8 cellular contexts compared by ENCODE assay signal in the genomic region with DNA sequence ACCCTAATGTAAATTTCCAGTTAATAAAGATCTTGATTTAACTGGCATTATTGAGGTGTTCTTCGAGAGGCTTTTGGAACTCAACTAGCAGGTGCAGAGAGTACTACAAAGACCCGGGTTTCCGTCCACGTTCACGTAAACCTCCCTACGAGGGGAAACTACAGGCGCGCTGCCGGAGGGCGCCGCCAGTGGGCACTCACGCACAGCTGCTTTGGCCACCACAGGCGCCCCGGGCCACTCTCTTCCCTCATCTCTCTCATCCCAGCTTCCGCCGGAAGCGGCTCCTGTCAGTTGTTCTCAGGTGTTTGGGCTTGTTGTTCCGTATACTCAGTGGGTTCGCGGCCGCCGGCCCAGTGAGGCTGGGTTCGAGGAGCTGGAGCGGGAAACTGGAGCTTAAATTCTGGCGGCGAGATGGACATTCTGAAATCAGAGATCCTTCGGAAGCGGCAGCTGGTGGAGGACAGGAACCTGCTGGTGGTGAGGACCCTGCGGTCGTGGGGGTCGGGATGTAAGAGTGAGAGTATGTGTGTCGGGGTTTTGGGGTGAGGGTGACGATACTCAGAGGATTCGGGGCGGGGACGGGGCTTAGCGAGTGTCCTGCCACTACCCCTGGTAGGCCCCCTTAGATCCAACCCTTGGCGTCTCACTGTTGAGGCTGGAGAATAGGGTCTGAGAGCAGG. TPM values are rescaled to one million over a fixed set of nuclear protein-coding genes. Genes with fewer than 3 reads are reported as not detected.
A peak's percentile ranks its signal among the peaks of the same experiment; 100 is the strongest.
DNase-seq lines count a peak whose midpoint lies in the region; ATAC-seq and TF ChIP-seq lines count a peak whose summit lies in the region.

A gene with protein sequence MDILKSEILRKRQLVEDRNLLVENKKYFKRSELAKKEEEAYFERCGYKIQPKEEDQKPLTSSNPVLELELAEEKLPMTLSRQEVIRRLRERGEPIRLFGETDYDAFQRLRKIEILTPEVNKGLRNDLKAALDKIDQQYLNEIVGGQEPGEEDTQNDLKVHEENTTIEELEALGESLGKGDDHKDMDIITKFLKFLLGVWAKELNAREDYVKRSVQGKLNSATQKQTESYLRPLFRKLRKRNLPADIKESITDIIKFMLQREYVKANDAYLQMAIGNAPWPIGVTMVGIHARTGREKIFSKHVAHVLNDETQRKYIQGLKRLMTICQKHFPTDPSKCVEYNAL (plus strand): TSS at position 290 of the 680 bp plus-strand sequence. CDS start 122 bp downstream, at position 412.

- intact Hi-C loops in activated B cell treated with CpG ODN at 0.5 μM for 24 hours (cut with micrococcal nuclease) = loop anchor here (1.0 to 10.0 kb wide), 9 partner anchors 30 to 1580 kb away; a partner anchor contains a TSS

- H3K27me3 Mint-ChIP-seq in activated B cell treated with CpG ODN at 0.5 μM for 24 hours (peaks cover 19% of the 10 kb centered on the region), immature natural killer cell (ENCODE audit: low read depth in 3 of 3) (peaks cover 4 to 7% (median 5%) of the 10 kb centered on the region in 3 donors)

- DNase-seq in AG20443 (ENCODE audit: low spot score) (peak; percentile 98), NCI-H345 (lab: John Stamatoyannopoulos, UW) (peak; percentile 93), activated B cell treated with CpG ODN at 0.5 μM for 24 hours (peak; percentile 93), caudate nucleus (lab: John Stamatoyannopoulos, UW) (peak; percentile 20 to 95 (median 87)), immature natural killer cell (peak; percentile 88 to 92 (median 90)), smooth muscle cell of the brain vasculature (ENCODE audit: low read depth, low spot score) (peak; percentile 75)

- H3K9me3 Mint-ChIP-seq in activated B cell treated with CpG ODN at 0.5 μM for 24 hours = no peaks in the 10 kb centered on the region
- no peaks in the 10 kb centered on the region for H3K9me3 Mint-ChIP-seq in immature natural killer cell

- H3K4me3 Mint-ChIP-seq in activated B cell treated with CpG ODN at 0.5 μM for 24 hours (peak within 1 kb of the TSS; percentile 100), immature natural killer cell (peak within 1 kb of the TSS; percentile 98 to 100 (median 100))

- H3K36me3 Mint-ChIP-seq in activated B cell treated with CpG ODN at 0.5 μM for 24 hours (ENCODE audit: low read depth) (peaks cover 18% of the 10 kb centered on the region), immature natural killer cell (peaks cover 0 to 4% (median 0%) of the 10 kb centered on the region in 3 donors)

- TF ChIP-seq CTCF in activated B cell treated with CpG ODN at 0.5 μM for 24 hours (IDR thresholded peaks at IDR 0.05) = peak; percentile 80

- CTCF ChIA-PET in activated B cell treated with CpG ODN at 0.5 μM for 24 hours (lab: Charles Lee) = interaction anchor here (0.7 kb wide), 1 partner anchor 215 kb away, joined by 4 read pairs; no protein-coding TSS in a partner anchor

- peak within 1 kb of the TSS; percentile 39 for H3K27ac ChIP-seq in caudate nucleus (ENCODE audit: low read depth, low read length)

- ATAC-seq in GM19023 (IDR thresholded peaks at IDR 0.05; ENCODE audit: unreplicated experiment) (peak; percentile 100), HG03280 (IDR thresholded peaks at IDR 0.05; ENCODE audit: unreplicated experiment) (peak; percentile 98), activated B cell treated with CpG ODN at 0.5 μM for 24 hours (ENCODE audit: low read depth) (peak; percentile 100)

- peaks cover 29% of the 10 kb centered on the region for H3K4me1 Mint-ChIP-seq in activated B cell treated with CpG ODN at 0.5 μM for 24 hours
- peaks cover 35 to 49% of the 10 kb centered on the region in 2 donors for H3K4me1 Mint-ChIP-seq in immature natural killer cell

- H3K27ac Mint-ChIP-seq in activated B cell treated with CpG ODN at 0.5 μM for 24 hours (peak within 1 kb of the TSS; percentile 98), immature natural killer cell (peak within 1 kb of the TSS; percentile 90 to 99 (median 96))

- POLR2A ChIA-PET in activated B cell treated with CpG ODN at 0.5 μM for 24 hours (lab: Charles Lee) = interaction anchor here (1.0 to 1.1 kb wide), 2 partner anchors 284 to 287 kb away, joined by 3 to 4 read pairs; a partner anchor contains a TSS

RNA-seq across cellular contexts. Expression of the gene that starts here (rescaled TPM):
- 20.7 and 26.1 TPM in 2 replicates for total RNA-seq in activated B cell treated with CpG ODN at 0.5 μM for 24 hours
- 10 to 100 TPM; 48.5 to 60.8 (median 50.1) TPM for polyA plus RNA-seq in immature natural killer cell

Comparison
In these comparisons a context has a peak if more than half of its experiments do, and no peak if none do; other contexts are left out.
1. Peak in every context shown above with its lines: DNase-seq, ATAC-seq and H3K27ac ChIP-seq.